2 cellular contexts compared by ENCODE assay signal in the genomic region with DNA sequence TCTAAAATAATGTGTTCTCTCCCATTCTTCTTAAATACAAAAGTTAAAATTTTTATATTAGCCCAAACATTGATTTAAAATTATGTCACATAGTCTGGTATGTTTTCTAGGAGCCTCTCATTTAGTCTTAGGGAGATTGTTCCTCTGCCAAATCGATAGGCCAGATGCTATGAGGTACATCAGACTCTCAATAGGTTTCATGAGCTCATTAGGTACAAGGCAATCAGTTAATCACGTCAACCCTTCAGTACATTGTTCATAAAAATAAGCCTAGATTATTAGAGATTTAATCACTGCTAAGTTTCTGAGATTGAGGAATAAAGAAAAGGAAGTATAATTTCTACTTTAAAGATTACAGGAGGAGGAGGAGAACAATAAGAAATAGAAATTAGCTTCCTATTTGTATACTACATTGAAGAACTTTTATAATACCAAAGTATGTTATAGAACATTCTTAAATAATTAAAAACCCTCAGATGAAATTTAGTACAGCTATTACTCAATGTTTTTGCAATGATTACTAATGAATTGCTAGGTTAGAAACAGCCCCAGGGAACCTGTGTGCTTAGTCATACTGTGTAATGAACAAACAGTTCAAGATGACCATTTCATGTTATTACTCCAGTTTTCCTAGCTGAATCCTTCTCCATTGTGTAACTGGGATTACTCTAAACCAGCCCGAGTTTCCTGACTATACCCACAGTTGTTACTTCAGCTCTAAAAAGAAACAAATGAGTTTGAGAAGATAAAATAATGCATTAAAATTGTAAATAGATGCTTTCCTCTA.
TF ChIP-seq lines count a peak whose summit lies in the region.

No MANE protein-coding gene starts in this region.

TF ChIP-seq in SK-N-SH, 30 proteins besides CTCF, POLR2A, EP300 and RAD21 (continued from another document):
- TF ChIP-seq, protein P1, sequence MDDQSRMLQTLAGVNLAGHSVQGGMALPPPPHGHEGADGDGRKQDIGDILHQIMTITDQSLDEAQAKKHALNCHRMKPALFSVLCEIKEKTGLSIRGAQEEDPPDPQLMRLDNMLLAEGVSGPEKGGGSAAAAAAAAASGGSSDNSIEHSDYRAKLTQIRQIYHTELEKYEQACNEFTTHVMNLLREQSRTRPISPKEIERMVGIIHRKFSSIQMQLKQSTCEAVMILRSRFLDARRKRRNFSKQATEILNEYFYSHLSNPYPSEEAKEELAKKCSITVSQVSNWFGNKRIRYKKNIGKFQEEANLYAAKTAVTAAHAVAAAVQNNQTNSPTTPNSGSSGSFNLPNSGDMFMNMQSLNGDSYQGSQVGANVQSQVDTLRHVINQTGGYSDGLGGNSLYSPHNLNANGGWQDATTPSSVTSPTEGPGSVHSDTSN (IDR thresholded peaks at IDR 0.05): no peak
- TF ChIP-seq, protein P2, sequence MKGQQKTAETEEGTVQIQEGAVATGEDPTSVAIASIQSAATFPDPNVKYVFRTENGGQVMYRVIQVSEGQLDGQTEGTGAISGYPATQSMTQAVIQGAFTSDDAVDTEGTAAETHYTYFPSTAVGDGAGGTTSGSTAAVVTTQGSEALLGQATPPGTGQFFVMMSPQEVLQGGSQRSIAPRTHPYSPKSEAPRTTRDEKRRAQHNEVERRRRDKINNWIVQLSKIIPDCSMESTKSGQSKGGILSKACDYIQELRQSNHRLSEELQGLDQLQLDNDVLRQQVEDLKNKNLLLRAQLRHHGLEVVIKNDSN (IDR thresholded peaks at IDR 0.05; ENCODE audit: borderline replicate concordance, low read depth): no peak
- TF ChIP-seq RCOR1 (IDR thresholded peaks at IDR 0.05; ENCODE audit: low read length): no peak

TF ChIP-seq in SK-N-SH treated with all-trans-retinoic acid at 6 μM for 48 hours, 23 proteins besides CTCF, POLR2A, EP300 and RAD21 (continued from another document):
- TF ChIP-seq, protein P3, sequence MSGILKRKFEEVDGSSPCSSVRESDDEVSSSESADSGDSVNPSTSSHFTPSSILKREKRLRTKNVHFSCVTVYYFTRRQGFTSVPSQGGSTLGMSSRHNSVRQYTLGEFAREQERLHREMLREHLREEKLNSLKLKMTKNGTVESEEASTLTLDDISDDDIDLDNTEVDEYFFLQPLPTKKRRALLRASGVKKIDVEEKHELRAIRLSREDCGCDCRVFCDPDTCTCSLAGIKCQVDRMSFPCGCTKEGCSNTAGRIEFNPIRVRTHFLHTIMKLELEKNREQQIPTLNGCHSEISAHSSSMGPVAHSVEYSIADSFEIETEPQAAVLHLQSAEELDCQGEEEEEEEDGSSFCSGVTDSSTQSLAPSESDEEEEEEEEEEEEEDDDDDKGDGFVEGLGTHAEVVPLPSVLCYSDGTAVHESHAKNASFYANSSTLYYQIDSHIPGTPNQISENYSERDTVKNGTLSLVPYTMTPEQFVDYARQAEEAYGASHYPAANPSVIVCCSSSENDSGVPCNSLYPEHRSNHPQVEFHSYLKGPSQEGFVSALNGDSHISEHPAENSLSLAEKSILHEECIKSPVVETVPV (CRISPR knock-in tag; IDR thresholded peaks at IDR 0.05): no peak
- TF ChIP-seq, protein P4, sequence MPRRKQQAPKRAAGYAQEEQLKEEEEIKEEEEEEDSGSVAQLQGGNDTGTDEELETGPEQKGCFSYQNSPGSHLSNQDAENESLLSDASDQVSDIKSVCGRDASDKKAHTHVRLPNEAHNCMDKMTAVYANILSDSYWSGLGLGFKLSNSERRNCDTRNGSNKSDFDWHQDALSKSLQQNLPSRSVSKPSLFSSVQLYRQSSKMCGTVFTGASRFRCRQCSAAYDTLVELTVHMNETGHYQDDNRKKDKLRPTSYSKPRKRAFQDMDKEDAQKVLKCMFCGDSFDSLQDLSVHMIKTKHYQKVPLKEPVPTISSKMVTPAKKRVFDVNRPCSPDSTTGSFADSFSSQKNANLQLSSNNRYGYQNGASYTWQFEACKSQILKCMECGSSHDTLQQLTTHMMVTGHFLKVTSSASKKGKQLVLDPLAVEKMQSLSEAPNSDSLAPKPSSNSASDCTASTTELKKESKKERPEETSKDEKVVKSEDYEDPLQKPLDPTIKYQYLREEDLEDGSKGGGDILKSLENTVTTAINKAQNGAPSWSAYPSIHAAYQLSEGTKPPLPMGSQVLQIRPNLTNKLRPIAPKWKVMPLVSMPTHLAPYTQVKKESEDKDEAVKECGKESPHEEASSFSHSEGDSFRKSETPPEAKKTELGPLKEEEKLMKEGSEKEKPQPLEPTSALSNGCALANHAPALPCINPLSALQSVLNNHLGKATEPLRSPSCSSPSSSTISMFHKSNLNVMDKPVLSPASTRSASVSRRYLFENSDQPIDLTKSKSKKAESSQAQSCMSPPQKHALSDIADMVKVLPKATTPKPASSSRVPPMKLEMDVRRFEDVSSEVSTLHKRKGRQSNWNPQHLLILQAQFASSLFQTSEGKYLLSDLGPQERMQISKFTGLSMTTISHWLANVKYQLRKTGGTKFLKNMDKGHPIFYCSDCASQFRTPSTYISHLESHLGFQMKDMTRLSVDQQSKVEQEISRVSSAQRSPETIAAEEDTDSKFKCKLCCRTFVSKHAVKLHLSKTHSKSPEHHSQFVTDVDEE (CRISPR knock-in tag; IDR thresholded peaks at IDR 0.05): no peak
- TF ChIP-seq ESRRG (CRISPR knock-in tag; IDR thresholded peaks at IDR 0.05) (no peak), ZNF70 (CRISPR knock-in tag; IDR thresholded peaks at IDR 0.05) (no peak), ISL1 (CRISPR knock-in tag; IDR thresholded peaks at IDR 0.05) (no peak), TCF4 (CRISPR knock-in tag; IDR thresholded peaks at IDR 0.05; ENCODE audit: borderline replicate concordance) (no peak), ARNTL (CRISPR knock-in tag; IDR thresholded peaks at IDR 0.05; ENCODE audit: borderline replicate concordance, low read depth) (no peak), CSDC2 (CRISPR knock-in tag; IDR thresholded peaks at IDR 0.05) (no peak)
